ENCODE assay signal across 12 cellular contexts in genomic region chr1:150535511-150536281, GRCh38. TPM values are rescaled to one million over a fixed set of nuclear protein-coding genes. Genes with fewer than 3 reads are reported as not detected.
DNase-seq lines count a peak whose midpoint lies in the region; ATAC-seq and TF ChIP-seq lines count a peak whose summit lies in the region.
"Had no signal": no experiment of that assay in that cellular context is flagged by ENCODE, and none has a peak within 500 bp of the region (broad histone marks: within the 10 kb centered on the region; RNA-seq: fewer than 3 reads in every experiment).

No MANE protein-coding gene starts in this region.

- TF ChIP-seq CTCF in mesothelial cell of epicardium (IDR thresholded peaks at IDR 0.05; ENCODE audit: unreplicated experiment) = no peak

- H3K9me3 Mint-ChIP-seq in mesothelial cell of epicardium = no peaks in the 10 kb centered on the region
- H3K9me3 Mint-ChIP-seq: nephron progenitor cell had no signal

- peak; percentile 85 for DNase-seq in EL
- peak; percentile 88 for DNase-seq in amniotic epithelial cell (ENCODE audit: low read depth)
- no peak for DNase-seq in mesothelial cell of epicardium (ENCODE audit: low spot score in 2 of 2, unreplicated experiment in 2 of 2)
- DNase-seq in middle frontal gyrus (ENCODE audit: extremely low spot score, low spot score) = no peak
- no peak for DNase-seq in cortex of kidney (lab: John Stamatoyannopoulos, UW)
- DNase-seq: activated CD4-positive, CD25-positive, alpha-beta regulatory T cell; dorsolateral prefrontal cortex; nephron progenitor cell; stimulated activated CD4-positive, alpha-beta T cell treated with anti-CD3 and anti-CD28 coated beads, Interleukin-2, amount 100 ng/mL, for 24 hours; substantia nigra had no signal

- no peaks in the 10 kb centered on the region for H3K36me3 Mint-ChIP-seq in mesothelial cell of epicardium

- peak overlapping the region; percentile 22 for H3K27ac Mint-ChIP-seq in mesothelial cell of epicardium
- H3K27ac Mint-ChIP-seq: nephron progenitor cell had no signal

- H3K4me1 Mint-ChIP-seq in mesothelial cell of epicardium = peaks cover 24% of the 10 kb centered on the region

- H3K27me3 Mint-ChIP-seq in mesothelial cell of epicardium (ENCODE audit: low read depth) = no peaks in the 10 kb centered on the region

- H3K4me3 Mint-ChIP-seq in mesothelial cell of epicardium = no peak overlapping the region
- H3K4me3 Mint-ChIP-seq: nephron progenitor cell had no signal

- no peak for ATAC-seq in GM21367 (IDR thresholded peaks at IDR 0.05; ENCODE audit: unreplicated experiment)

RNA-seq across cellular contexts. Expression of gene ADAMTSL4, which starts 13.5 kb away (rescaled TPM):
- 16.1 to 18.0 TPM (median 16.6 TPM) in 3 replicates for total RNA-seq in mesothelial cell of epicardium
- total RNA-seq: OCI-LY7 had no signal

RNA-seq across cellular contexts. Expression of gene FALEC, which starts 20.1 kb away (rescaled TPM):
- total RNA-seq in mesothelial cell of epicardium = 1.2 to 1.9 TPM (median 1.7 TPM) in 3 replicates

RNA-seq across cellular contexts. Expression of gene ECM1, which starts 27.8 kb away (rescaled TPM):
- total RNA-seq in mesothelial cell of epicardium = 4.9 to 5.0 TPM (median 4.9 TPM) in 3 replicates

RNA-seq across cellular contexts. Expression of gene MCL1, which starts 43.7 kb away (rescaled TPM):
- total RNA-seq in mesothelial cell of epicardium = 257 to 268 TPM (median 262 TPM) in 3 replicates

RNA-seq across cellular contexts. Expression of gene TARS2, which starts 48.5 kb away (rescaled TPM):
- 31.7 to 33.3 TPM (median 32.6 TPM) in 3 replicates for total RNA-seq in mesothelial cell of epicardium

Comparison
In these comparisons a context has a peak if more than half of its experiments do, and no peak if none do; other contexts are left out.
1. DNase-seq: peak in EL (single experiment) and amniotic epithelial cell (single experiment); none in mesothelial cell of epicardium (0 of 2), middle frontal gyrus (single experiment) and cortex of kidney (single experiment).